ENCODE assay signal across 2 cellular contexts in genomic region chr14:49583629-49584028, GRCh38.
TF ChIP-seq lines count a peak whose summit lies in the region.

No MANE protein-coding gene starts in this region.

TF ChIP-seq in SK-N-SH, 30 proteins besides CTCF, POLR2A, EP300 and RAD21 (continued from another document):
- no peak for TF ChIP-seq FOXM1 (IDR thresholded peaks at IDR 0.05; ENCODE audit: low read depth)
- TF ChIP-seq NFIC (IDR thresholded peaks at IDR 0.05; ENCODE audit: borderline replicate concordance): no peak

TF ChIP-seq in SK-N-SH treated with all-trans-retinoic acid at 6 μM for 48 hours, 23 proteins besides CTCF, POLR2A, EP300 and RAD21 (continued from another document):
- no peak for TF ChIP-seq POU6F1 (CRISPR knock-in tag; IDR thresholded peaks at IDR 0.05; ENCODE audit: borderline replicate concordance, low read depth)
